Comparison of ENCODE assay signal across 1 cellular context in the genomic region with DNA sequence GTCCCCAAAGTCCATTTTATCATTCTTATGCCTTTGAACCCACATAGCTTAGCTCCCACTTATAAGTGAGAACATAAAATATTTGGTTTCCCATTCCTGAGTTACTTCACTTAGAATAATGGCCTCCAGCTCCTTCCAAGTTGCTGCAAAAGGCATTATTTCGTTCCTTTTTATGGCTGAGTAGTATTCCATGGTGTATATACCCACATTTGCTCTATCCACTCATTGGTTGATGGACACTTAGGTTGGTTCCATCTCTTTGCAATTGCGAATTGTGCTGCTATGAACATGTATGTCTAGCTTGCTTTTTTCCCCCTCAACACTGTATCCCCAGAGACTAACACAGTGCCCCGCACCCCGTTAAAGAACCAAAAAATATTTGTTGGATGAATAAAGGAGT.
TF ChIP-seq lines count a peak whose summit lies in the region.

No MANE protein-coding gene starts in this region.

TF ChIP-seq in SK-N-SH, 30 proteins besides CTCF, POLR2A, EP300 and RAD21 (continued from another document):
- no peak for TF ChIP-seq REST (IDR thresholded peaks at IDR 0.05; ENCODE audit: low read depth, low read length)
- TF ChIP-seq MEF2A (IDR thresholded peaks at IDR 0.05; ENCODE audit: borderline replicate concordance, low read depth): no peak
- TF ChIP-seq ELF1 (IDR thresholded peaks at IDR 0.05): no peak
- no peak for TF ChIP-seq NRF1 (IDR thresholded peaks at IDR 0.05; ENCODE audit: low read depth, low read length)
- TF ChIP-seq YY1 (IDR thresholded peaks at IDR 0.05; ENCODE audit: low read depth): no peak
TF ChIP-seq in SK-N-SH: peak in this region for 0.
